16 cellular contexts compared by ENCODE assay signal in the genomic region with DNA sequence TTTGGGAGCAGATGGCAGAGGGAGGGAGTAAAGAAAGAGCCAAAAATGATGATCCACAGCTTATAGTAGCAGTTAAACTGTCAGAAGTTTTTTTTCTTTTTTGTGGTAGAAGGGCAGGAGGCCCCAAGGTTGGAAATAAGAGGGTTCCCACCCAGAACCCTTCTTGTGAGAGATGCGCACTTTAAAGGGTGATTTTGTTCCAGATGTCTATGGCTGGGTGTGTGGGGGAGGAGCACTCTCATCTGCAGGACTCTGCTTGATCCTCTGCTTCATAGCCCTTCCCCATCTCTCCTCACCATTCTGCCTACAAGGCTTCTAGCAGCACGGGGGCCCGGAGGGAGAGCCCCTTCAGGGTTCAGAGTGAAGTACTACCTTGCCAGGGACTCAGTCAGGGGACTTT.
"Had no signal": no experiment of that assay in that cellular context is flagged by ENCODE, and none has a peak within 500 bp of the region (broad histone marks: within the 10 kb centered on the region; RNA-seq: fewer than 3 reads in every experiment).

No MANE protein-coding gene starts in this region.

- H3K4me3 Mint-ChIP-seq: activated CD4-positive, alpha-beta T cell treated with anti-CD3 and anti-CD28 coated beads, Interleukin-2, amount 10 ng/mL, durations not matched to agents 7 days and 5 days; activated naive CD8-positive, alpha-beta T cell treated with anti-CD3 and anti-CD28 coated beads, Interleukin-2, amount 50 U/mL, for 24 hours; neural crest cell; stimulated activated naive CD8-positive, alpha-beta T cell treated with anti-CD3 and anti-CD28 coated beads, Interleukin-15, amount 100 ng/mL, for 72 hours; WTC11 had no signal

- H3K9me3 ChIP-seq: gastroesophageal sphincter, left ventricle myocardium inferior, thoracic aorta had no signal

- H3K27me3 Mint-ChIP-seq: activated CD4-positive, alpha-beta T cell treated with anti-CD3 and anti-CD28 coated beads, Interleukin-2, amount 10 ng/mL, durations not matched to agents 7 days and 5 days; activated naive CD8-positive, alpha-beta T cell treated with anti-CD3 and anti-CD28 coated beads, Interleukin-2, amount 50 U/mL, for 24 hours; stimulated activated naive CD8-positive, alpha-beta T cell treated with anti-CD3 and anti-CD28 coated beads, Interleukin-15, amount 100 ng/mL, for 72 hours had no signal

- H3K27me3 ChIP-seq: gastroesophageal sphincter had no signal

- ATAC-seq: activated naive CD8-positive, alpha-beta T cell treated with anti-CD3 and anti-CD28 coated beads, Interleukin-2, amount 50 U/mL, for 24 hours; gastroesophageal sphincter; WTC11 had no signal

- H3K4me3 ChIP-seq: coronary artery, gastroesophageal sphincter, left ventricle myocardium inferior, thoracic aorta had no signal

- H3K27ac Mint-ChIP-seq: activated CD4-positive, alpha-beta T cell treated with anti-CD3 and anti-CD28 coated beads, Interleukin-2, amount 10 ng/mL, durations not matched to agents 7 days and 5 days; activated naive CD8-positive, alpha-beta T cell treated with anti-CD3 and anti-CD28 coated beads, Interleukin-2, amount 50 U/mL, for 24 hours; stimulated activated naive CD8-positive, alpha-beta T cell treated with anti-CD3 and anti-CD28 coated beads, Interleukin-15, amount 100 ng/mL, for 72 hours; WTC11 had no signal

- DNase-seq: activated CD4-positive, alpha-beta T cell treated with anti-CD3 and anti-CD28 coated beads, Interleukin-2, amount 10 ng/mL, durations not matched to agents 7 days and 5 days; activated gamma-delta T cell treated with Interleukin-2 at 50 U/mL for 16 hours; activated naive CD8-positive, alpha-beta T cell treated with anti-CD3 and anti-CD28 coated beads, Interleukin-2, amount 50 U/mL, for 24 hours; activated T-cell treated with anti-CD3 and anti-CD28 coated beads, Interleukin-2, amount 50 U/mL, for 1 hour; effector CD4-positive, alpha-beta T cell; kidney; left ventricle myocardium inferior; mesendoderm; stimulated activated CD4-positive, alpha-beta T cell treated with anti-CD3 and anti-CD28 coated beads, Interleukin-12 subunit alpha, Interleukin-12 subunit beta, amount 100 ng/mL, for 4 hours; stimulated activated naive CD8-positive, alpha-beta T cell treated with anti-CD3 and anti-CD28 coated beads, Interleukin-15, amount 100 ng/mL, for 72 hours had no signal

- H3K27ac ChIP-seq: coronary artery, epithelial cell of prostate, gastroesophageal sphincter, left ventricle myocardium inferior, thoracic aorta had no signal

- H3K9me3 Mint-ChIP-seq: activated CD4-positive, alpha-beta T cell treated with anti-CD3 and anti-CD28 coated beads, Interleukin-2, amount 10 ng/mL, durations not matched to agents 7 days and 5 days; activated naive CD8-positive, alpha-beta T cell treated with anti-CD3 and anti-CD28 coated beads, Interleukin-2, amount 50 U/mL, for 24 hours; neural crest cell; stimulated activated naive CD8-positive, alpha-beta T cell treated with anti-CD3 and anti-CD28 coated beads, Interleukin-15, amount 100 ng/mL, for 72 hours; WTC11 had no signal
